In genomic region chr14:55430024-55430690, GRCh38 we compare ENCODE assay signal across 8 cellular contexts. TPM values are rescaled to one million over a fixed set of nuclear protein-coding genes. Genes with fewer than 3 reads are reported as not detected.
DNase-seq lines count a peak whose midpoint lies in the region; ATAC-seq and TF ChIP-seq lines count a peak whose summit lies in the region.

No MANE protein-coding gene starts in this region.

- H3K36me3 Mint-ChIP-seq in brain: no peaks in the 10 kb centered on the region

- ATAC-seq in GM21360 (IDR thresholded peaks at IDR 0.05; ENCODE audit: unreplicated experiment): peak; percentile 57
- ATAC-seq in left lobe of liver: peak; percentile 90
- ATAC-seq in aorta (ENCODE audit: low FRiP score): peak; percentile 79

- no peaks in the 10 kb centered on the region for H3K9me3 Mint-ChIP-seq in brain

- intact Hi-C loops in aorta (cut with DNase I): no loop called here

- H3K27me3 ChIP-seq in SJCRH30 (no peaks in the 10 kb centered on the region), aorta (ENCODE audit: control insufficient read depth in 1 of 2, insufficient read depth in 2 of 2, low read length in 1 of 2) (no peaks in the 10 kb centered on the region)

- DNase-seq in DMS 273 treated with DMSO at 0.1 percent for 48 hours (lab: John Stamatoyannopoulos, UW) (peak; percentile 31), M059J (ENCODE audit: low read depth) (peak; percentile 78), SJCRH30 (peak; percentile 41 to 62), left lobe of liver (ENCODE audit: low spot score) (no peak), aorta (no peak), occipital lobe (lab: John Stamatoyannopoulos, UW) (no peak)

- H3K4me3 Mint-ChIP-seq in brain: no peak overlapping the region

- H3K4me1 ChIP-seq in SJCRH30: no peaks in the 10 kb centered on the region
- H3K4me1 ChIP-seq in aorta (ENCODE audit: control insufficient read depth in 1 of 2, insufficient read depth in 2 of 2, low read length in 2 of 2): no peaks in the 10 kb centered on the region

- H3K36me3 ChIP-seq in SJCRH30 (no peaks in the 10 kb centered on the region), aorta (ENCODE audit: control insufficient read depth in 1 of 2, insufficient read depth in 2 of 2, low read length in 1 of 2) (no peaks in the 10 kb centered on the region)

- 0 to 2% methylated on average over 1 of the region's 1 CpG for WGBS in aorta, 2 donors

- TF ChIP-seq CTCF in brain (conservative IDR thresholded peaks at IDR 0.05): peak; percentile 34 to 42

- H3K27ac ChIP-seq in SJCRH30: no peak overlapping the region
- H3K27ac ChIP-seq in aorta (ENCODE audit: low read depth in 1 of 2, low read length in 2 of 2): no peak overlapping the region

- no peaks in the 10 kb centered on the region for H3K4me1 Mint-ChIP-seq in brain

- no peak overlapping the region for H3K27ac Mint-ChIP-seq in brain

- peaks cover 31% of the 10 kb centered on the region for H3K27me3 Mint-ChIP-seq in brain

- H3K4me3 ChIP-seq in SJCRH30 (no peak overlapping the region), aorta (ENCODE audit: low read length in 2 of 2) (no peak overlapping the region)

- H3K9me3 ChIP-seq in SJCRH30 (replicated peaks) (no peaks in the 10 kb centered on the region), aorta (ENCODE audit: control insufficient read depth, low read length) (no peaks in the 10 kb centered on the region)

RNA-seq across cellular contexts. Expression of gene TBPL2, which starts 10.3 kb away (rescaled TPM):
- not detected in 2 replicates for total RNA-seq in M059J (2014; rRNA removed; shearing (Covaris generic))
- not detected in 2 replicates for total RNA-seq in SJCRH30 (2014; rRNA removed; shearing (Covaris generic))
- polyA plus RNA-seq in brain (ENCODE audit: insufficient read depth, low read depth, low replicate concordance): not detected
- total RNA-seq in left lobe of liver: not detected
- total RNA-seq in aorta: not detected
- polyA plus RNA-seq in aorta: not detected
- total RNA-seq in occipital lobe: not detected

RNA-seq across cellular contexts. Expression of gene ATG14, which starts 18.5 kb away (rescaled TPM):
- total RNA-seq in M059J (2014; rRNA removed; shearing (Covaris generic)): 5.6 and 8.9 TPM in 2 replicates
- 7.9 and 8.3 TPM in 2 replicates for total RNA-seq in SJCRH30 (2014; rRNA removed; shearing (Covaris generic))
- polyA plus RNA-seq in brain (ENCODE audit: insufficient read depth, low read depth, low replicate concordance) (8.9 TPM), aorta (10 to 100 TPM in 1 of 2 donors, 1 to 10 TPM in 1; 6.0 to 11.5 TPM)
- total RNA-seq in left lobe of liver (4.1 TPM), aorta (10 to 100 TPM; 18.7 to 19.4 TPM), occipital lobe (22.6 TPM)

Comparison
In these comparisons a context has a peak if more than half of its experiments do, and no peak if none do; other contexts are left out.
1. DNase-seq: peak in DMS 273 treated with DMSO at 0.1 percent for 48 hours (single experiment), M059J (single experiment) and SJCRH30 (2 of 2); none in left lobe of liver (single experiment), aorta (0 of 2) and occipital lobe (single experiment).
2. Peak in every context shown above with its lines, with median percentiles within 50 percentile points of each other: ATAC-seq.